Comparison of ENCODE assay signal across 27 cellular contexts in the genomic region with DNA sequence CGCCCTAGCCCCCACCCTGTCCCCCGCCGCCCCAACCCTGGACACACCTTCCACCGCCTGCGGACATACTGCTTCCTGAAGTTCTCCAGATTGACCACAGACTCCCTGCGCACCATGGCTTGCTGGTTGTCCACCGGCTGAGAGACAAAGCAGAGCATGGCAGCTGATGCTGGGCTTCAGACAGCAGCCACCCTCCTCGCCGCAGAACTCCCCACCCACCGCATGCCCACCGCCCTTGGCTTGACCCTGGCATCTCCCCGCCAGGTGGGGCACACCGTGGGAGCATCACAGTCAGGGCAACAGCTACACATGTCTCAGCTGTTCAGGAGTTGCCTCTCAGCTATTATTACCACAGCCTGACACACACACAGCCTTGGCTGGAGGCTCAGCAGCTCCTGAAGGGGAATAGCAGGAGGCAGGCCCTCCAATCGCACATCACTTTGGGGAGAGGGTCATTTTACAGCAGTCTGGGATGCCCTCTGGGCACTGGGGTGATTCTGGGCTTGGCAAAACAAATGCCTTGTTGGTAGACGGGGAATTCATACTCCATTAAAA.
"Had no signal": no experiment of that assay in that cellular context is flagged by ENCODE, and none has a peak within 500 bp of the region (broad histone marks: within the 10 kb centered on the region; RNA-seq: fewer than 3 reads in every experiment).

No MANE protein-coding gene starts in this region.

- FAIRE-seq: K562 had no signal

- H3K9ac ChIP-seq: SK-N-SH had no signal

- H3K27ac Mint-ChIP-seq: activated CD4-positive, alpha-beta memory T cell treated with anti-CD3 and anti-CD28 coated beads for 36 hours; activated CD4-positive, alpha-beta T cell treated with anti-CD3 and anti-CD28 coated beads, Interleukin-2, amount 10 ng/mL, durations not matched to agents 7 days and 5 days; activated naive CD8-positive, alpha-beta T cell treated with anti-CD3 and anti-CD28 coated beads, Interleukin-2, amount 10 ng/mL, durations not matched to agents 7 days and 5 days had no signal

- H3K9me3 ChIP-seq: adrenal gland, Peyer's patch, SJCRH30, SK-N-SH had no signal

- H3K27me3 ChIP-seq: adrenal gland, Peyer's patch, SJCRH30 had no signal

- DNase-seq: activated CD4-positive, alpha-beta memory T cell treated with anti-CD3 and anti-CD28 coated beads for 36 hours; activated CD4-positive, alpha-beta T cell treated with anti-CD3 and anti-CD28 coated beads, Interleukin-2, amount 10 ng/mL, durations not matched to agents 7 days and 5 days; activated CD4-positive, CD25-positive, alpha-beta regulatory T cell; activated CD8-positive, alpha-beta memory T cell treated with anti-CD3 and anti-CD28 coated beads for 24 hours; activated effector memory CD4-positive, alpha-beta T cell treated with anti-CD3 and anti-CD28 coated beads, Interleukin-2, amount 50 U/mL, for 16 hours; activated naive CD4-positive, alpha-beta T cell treated with Interleukin-2 at 50 U/mL for 16 hours; activated naive CD8-positive, alpha-beta T cell treated with anti-CD3 and anti-CD28 coated beads, Interleukin-2, amount 10 ng/mL, durations not matched to agents 7 days and 5 days; activated T-cell treated with anti-CD3 and anti-CD28 coated beads, Interleukin-2, amount 50 U/mL, for 4 hours; adrenal gland; anterior cingulate cortex; Kasumi-1; NCI-H1048; NCI-H1930; NCI-H2171; NCI-H226; NCI-H526; NCI-H82; NK-92 treated with Interleukin-12 subunit alpha and Interleukin-12 subunit beta, amount 100 ng/mL, for 24 hours; OCI-M1; Right ventricle myocardium superior; SK-N-SH; T-helper 1 cell had no signal

- H3K9me2 ChIP-seq: SK-N-SH had no signal

- H3K4me2 ChIP-seq: SK-N-SH had no signal

- H3K4me3 ChIP-seq: adrenal gland, K562, Peyer's patch, SJCRH30 had no signal

- H3K36me3 Mint-ChIP-seq: activated CD4-positive, alpha-beta memory T cell treated with anti-CD3 and anti-CD28 coated beads for 36 hours; activated naive CD8-positive, alpha-beta T cell treated with anti-CD3 and anti-CD28 coated beads, Interleukin-2, amount 10 ng/mL, durations not matched to agents 7 days and 5 days had no signal

- H3K36me3 ChIP-seq: adrenal gland, SJCRH30 had no signal

- ATAC-seq: activated T-cell treated with anti-CD3 and anti-CD28 coated beads, Interleukin-2, amount 50 U/mL, for 4 hours; K562 had no signal

- H3K27me3 Mint-ChIP-seq: activated CD4-positive, alpha-beta memory T cell treated with anti-CD3 and anti-CD28 coated beads for 36 hours had no signal

- H3K4me3 Mint-ChIP-seq: activated CD4-positive, alpha-beta memory T cell treated with anti-CD3 and anti-CD28 coated beads for 36 hours; activated CD4-positive, alpha-beta T cell treated with anti-CD3 and anti-CD28 coated beads, Interleukin-2, amount 10 ng/mL, durations not matched to agents 7 days and 5 days; activated naive CD8-positive, alpha-beta T cell treated with anti-CD3 and anti-CD28 coated beads, Interleukin-2, amount 10 ng/mL, durations not matched to agents 7 days and 5 days; activated T-cell treated with anti-CD3 and anti-CD28 coated beads, Interleukin-2, amount 50 U/mL, for 4 hours had no signal

- H3K27ac ChIP-seq: adrenal gland, Peyer's patch, RWPE1, SJCRH30, VCaP had no signal

- H3K9me3 Mint-ChIP-seq: activated CD4-positive, alpha-beta memory T cell treated with anti-CD3 and anti-CD28 coated beads for 36 hours; activated CD4-positive, alpha-beta T cell treated with anti-CD3 and anti-CD28 coated beads, Interleukin-2, amount 10 ng/mL, durations not matched to agents 7 days and 5 days; activated naive CD8-positive, alpha-beta T cell treated with anti-CD3 and anti-CD28 coated beads, Interleukin-2, amount 10 ng/mL, durations not matched to agents 7 days and 5 days; activated T-cell treated with anti-CD3 and anti-CD28 coated beads, Interleukin-2, amount 50 U/mL, for 4 hours had no signal
